8 cellular contexts compared by ENCODE assay signal in genomic region chr17:43388198-43389021, GRCh38. TPM values are rescaled to one million over a fixed set of nuclear protein-coding genes. Genes with fewer than 3 reads are reported as not detected.
DNase-seq lines count a peak whose midpoint lies in the region; ATAC-seq and TF ChIP-seq lines count a peak whose summit lies in the region.

No MANE protein-coding gene starts in this region.

- no peaks in the 10 kb centered on the region for H3K27me3 ChIP-seq in hepatocyte

- H3K4me3 ChIP-seq in GM12875 (ENCODE audit: low read depth, low read length) (peak overlapping the region; percentile 69), astrocyte of the cerebellum (ENCODE audit: low read depth, low read length) (peak overlapping the region; percentile 57), hepatocyte (peak overlapping the region; percentile 51)

- no peaks in the 10 kb centered on the region for H4K20me1 ChIP-seq in hepatocyte (ENCODE audit: insufficient read depth, poor library complexity, severe bottlenecking)

- no peaks in the 10 kb centered on the region for H3K9me3 ChIP-seq in hepatocyte (ENCODE audit: low read depth)

- H3K36me3 ChIP-seq in hepatocyte (replicated peaks; ENCODE audit: insufficient read depth, low read depth), result no peaks in the 10 kb centered on the region

- H3K4me2 ChIP-seq in hepatocyte, result peak overlapping the region; percentile 92

- WGBS in hepatocyte (ENCODE audit: low lambda C conversion rate, missing lambda C conversion rate), result 2% methylated on average over 42 of the region's 42 CpGs

- H3K9me2 ChIP-seq in hepatocyte (replicated peaks; ENCODE audit: insufficient read depth), result no peaks in the 10 kb centered on the region

- peak; percentile 83 to 96 for DNase-seq in NCI-H1930 (lab: John Stamatoyannopoulos, UW)
- DNase-seq in T-helper 9 cell, result peak; percentile 89
- peak; percentile 74 for DNase-seq in astrocyte of the cerebellum (ENCODE audit: low read depth)
- DNase-seq in hepatocyte (ENCODE audit: low spot score), result peak; percentile 95
- peak; percentile 97 for DNase-seq in retina

- peak overlapping the region; percentile 82 for H2AFZ ChIP-seq in hepatocyte

- peaks cover 12% of the 10 kb centered on the region for H3K4me1 ChIP-seq in hepatocyte (ENCODE audit: insufficient read depth)

- in situ Hi-C loops in astrocyte of the cerebellum (cut with HindIII; ENCODE audit: low sequenced_read_pairs), result no loop called here

- H3K79me2 ChIP-seq in hepatocyte, result peaks cover 11% of the 10 kb centered on the region

- TF ChIP-seq CTCF in GM12875 (IDR thresholded peaks at IDR 0.05; ENCODE audit: borderline replicate concordance, insufficient read depth, low read depth, low read length) (no peak), astrocyte of the cerebellum (IDR thresholded peaks at IDR 0.05; ENCODE audit: low read depth, low read length, missing control alignments) (no peak), hepatocyte (IDR thresholded peaks at IDR 0.05; ENCODE audit: poor library complexity) (no peak)

- ATAC-seq in HG02885 (IDR thresholded peaks at IDR 0.05; ENCODE audit: poor library complexity, unreplicated experiment), result peak; percentile 83
- no peak for ATAC-seq in HG02938 (IDR thresholded peaks at IDR 0.05; ENCODE audit: unreplicated experiment)

- peak overlapping the region; percentile 100 for H3K27ac ChIP-seq in hepatocyte

RNA-seq across cellular contexts. Expression of gene ARL4D, which starts 10.4 kb away (rescaled TPM):
- total RNA-seq in hepatocyte, result 35.3 and 35.8 TPM in 2 replicates
- 93.2 and 99.9 TPM in 2 replicates for polyA plus RNA-seq in hepatocyte
